Comparison of ENCODE assay signal across 22 cellular contexts in the genomic region with DNA sequence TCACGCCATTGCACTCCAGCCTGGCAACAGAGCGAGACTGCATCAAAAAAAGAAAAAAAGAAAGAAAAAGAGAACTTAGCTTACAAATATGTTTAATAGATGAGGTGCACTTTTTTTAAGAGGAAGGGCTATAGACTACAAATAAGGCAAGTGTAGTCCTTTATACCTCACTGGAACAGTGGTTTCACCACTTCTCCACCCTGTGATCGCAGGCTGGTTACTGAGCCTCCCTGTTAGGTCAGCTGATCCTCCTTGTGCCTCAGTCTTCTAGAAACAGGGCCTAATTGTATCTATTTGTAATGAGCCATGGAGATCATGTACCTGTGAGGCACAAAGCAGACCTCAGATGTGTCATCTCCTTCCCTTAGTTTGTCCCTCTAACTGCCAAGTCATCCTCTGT. TPM values are rescaled to one million over a fixed set of nuclear protein-coding genes. Genes with fewer than 3 reads are reported as not detected.
"Had no signal": no experiment of that assay in that cellular context is flagged by ENCODE, and none has a peak within 500 bp of the region (broad histone marks: within the 10 kb centered on the region; RNA-seq: fewer than 3 reads in every experiment).

No MANE protein-coding gene starts in this region.

- H3K9me3 ChIP-seq: esophagus muscularis mucosa, gastroesophageal sphincter, ovary, tibial artery had no signal

- H3K27me3 ChIP-seq: ovary had no signal

- H3K36me3 Mint-ChIP-seq: naive B cell; stimulated activated memory B cell treated with anti-CD40 and anti-IgM and Interleukin-4, amounts not matched to agents 10 μg/mL and 1 μg/mL and 100 μg/mL, for 72 hours had no signal

- H3K4me3 Mint-ChIP-seq: endodermal cell; naive B cell; neural crest cell; stimulated activated memory B cell treated with anti-CD40 and anti-IgM and Interleukin-4, amounts not matched to agents 10 μg/mL and 1 μg/mL and 100 μg/mL, for 72 hours; stimulated activated naive CD8-positive, alpha-beta T cell treated with anti-CD3 and anti-CD28 coated beads, Interleukin-15, Interleukin-2, amounts not matched to agents 100 ng/mL and 50 ng/mL, for 24 hours had no signal

- H3K4me3 ChIP-seq: esophagus muscularis mucosa, gastroesophageal sphincter, lung, ovary, tibial artery had no signal

- H3K27ac ChIP-seq: esophagus muscularis mucosa, gastroesophageal sphincter, ovary, tibial artery had no signal

- ATAC-seq: gastroesophageal sphincter, left colon, left ventricle myocardium superior, right cardiac atrium had no signal

- DNase-seq: endodermal cell; glutamatergic neuron; left colon; left ventricle myocardium superior; midbrain; naive B cell; nucleus accumbens; ovary; right cardiac atrium; small intestine; stimulated activated CD4-positive, alpha-beta T cell treated with anti-CD3 and anti-CD28 coated beads, Interleukin-2, amount 100 ng/mL, for 48 hours; tibial artery had no signal

- H3K9me3 Mint-ChIP-seq: endodermal cell; naive B cell; stimulated activated memory B cell treated with anti-CD40 and anti-IgM and Interleukin-4, amounts not matched to agents 10 μg/mL and 1 μg/mL and 100 μg/mL, for 72 hours; stimulated activated naive CD8-positive, alpha-beta T cell treated with anti-CD3 and anti-CD28 coated beads, Interleukin-15, Interleukin-2, amounts not matched to agents 100 ng/mL and 50 ng/mL, for 24 hours had no signal

- H3K4me1 ChIP-seq: esophagus muscularis mucosa, gastroesophageal sphincter, tibial artery had no signal

- H3K36me3 ChIP-seq: esophagus muscularis mucosa, gastroesophageal sphincter, ovary, tibial artery had no signal

- H3K27ac Mint-ChIP-seq: endodermal cell; stimulated activated memory B cell treated with anti-CD40 and anti-IgM and Interleukin-4, amounts not matched to agents 10 μg/mL and 1 μg/mL and 100 μg/mL, for 72 hours; stimulated activated naive CD8-positive, alpha-beta T cell treated with anti-CD3 and anti-CD28 coated beads, Interleukin-15, Interleukin-2, amounts not matched to agents 100 ng/mL and 50 ng/mL, for 24 hours had no signal

RNA-seq across cellular contexts. Expression of gene CXCR2, which starts 4.5 kb away (rescaled TPM):
- total RNA-seq: endodermal cell, endothelial cell of umbilical vein, kidney epithelial cell, neural crest cell had no signal
- polyA plus RNA-seq: endothelial cell of umbilical vein had no signal

RNA-seq across cellular contexts. Expression of gene CXCR1, which starts 36.4 kb away (rescaled TPM):
- total RNA-seq: endodermal cell, endothelial cell of umbilical vein, kidney epithelial cell, neural crest cell, temporal lobe, ureter had no signal
- polyA plus RNA-seq: endothelial cell of umbilical vein had no signal
